In the genomic region with DNA sequence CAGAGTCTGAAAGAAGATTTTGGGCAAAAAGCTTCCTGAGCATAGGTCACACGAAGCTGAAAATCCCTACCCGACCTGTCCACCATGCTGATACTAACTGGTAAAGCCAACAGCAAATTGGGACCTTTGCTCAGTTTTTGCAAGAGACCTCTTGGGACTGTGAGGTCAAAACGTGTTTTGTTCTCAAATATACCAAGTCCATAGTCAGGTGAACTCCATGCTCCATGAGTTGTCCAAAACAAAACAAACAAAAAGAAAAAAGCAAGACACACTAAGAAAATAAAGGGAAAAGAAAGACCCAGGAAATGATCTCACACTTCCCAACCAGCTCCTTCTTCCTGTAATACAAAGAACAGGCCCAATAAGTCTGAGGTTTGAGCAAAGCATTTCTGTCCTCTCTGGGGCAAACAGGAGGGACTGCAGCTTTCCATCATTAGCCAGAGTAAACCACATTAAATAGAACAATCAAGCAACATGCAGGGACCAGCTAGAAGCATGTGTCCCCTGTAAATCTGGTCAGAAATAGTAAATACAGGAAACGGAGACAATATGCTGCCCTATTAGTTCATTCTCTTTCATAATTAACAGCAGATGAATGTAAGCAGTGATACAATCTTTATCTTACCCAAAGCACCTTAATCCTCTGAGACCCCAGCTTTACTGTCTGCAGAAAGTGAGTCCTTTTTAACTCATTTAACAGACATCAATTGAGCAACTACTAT, we compare ENCODE assay signal across 1 cellular context.
TF ChIP-seq lines count a peak whose summit lies in the region.

No MANE protein-coding gene starts in this region.

TF ChIP-seq in HepG2, 621 proteins besides CTCF, POLR2A, EP300 and RAD21 (continued from another document):
- TF ChIP-seq PPARG (CRISPR knock-in tag; conservative IDR thresholded peaks at IDR 0.05) (0 out of 2 replicates have a peak, but pooled peaks have one; percentile 15), GABPA (IDR thresholded peaks at IDR 0.05; ENCODE audit: low read depth, low read length) (no peak), GABPA (CRISPR knock-in tag; IDR thresholded peaks at IDR 0.05; ENCODE audit: low read depth) (peak; percentile 50; the same call in 1 of the 2 replicates), HOXA5 (CRISPR knock-in tag; IDR thresholded peaks at IDR 0.05) (no peak), HOXA3 (CRISPR knock-in tag; IDR thresholded peaks at IDR 0.05) (0 out of 2 replicates have a peak, but pooled peaks have one; percentile 18), ETV5 (CRISPR knock-in tag; IDR thresholded peaks at IDR 0.05; ENCODE audit: borderline replicate concordance) (peak; percentile 22; the same call in 1 of the 2 replicates), RXRB (CRISPR knock-in tag; IDR thresholded peaks at IDR 0.05; ENCODE audit: borderline replicate concordance) (peak; percentile 31; the same call in 1 of the 2 replicates), REXO4 (CRISPR knock-in tag; IDR thresholded peaks at IDR 0.05; ENCODE audit: borderline replicate concordance) (no peak), NR2C2 (CRISPR knock-in tag; IDR thresholded peaks at IDR 0.05; ENCODE audit: borderline replicate concordance) (peak; percentile 54; the same call in 1 of the 2 replicates), TSC22D2 (CRISPR knock-in tag; IDR thresholded peaks at IDR 0.05; ENCODE audit: borderline replicate concordance) (no peak), ZNF124 (CRISPR knock-in tag; IDR thresholded peaks at IDR 0.05) (0 out of 2 replicates have a peak, but pooled peaks have one; percentile 39), ZFP62 (CRISPR knock-in tag; IDR thresholded peaks at IDR 0.05) (no peak)
- TF ChIP-seq, protein P1, sequence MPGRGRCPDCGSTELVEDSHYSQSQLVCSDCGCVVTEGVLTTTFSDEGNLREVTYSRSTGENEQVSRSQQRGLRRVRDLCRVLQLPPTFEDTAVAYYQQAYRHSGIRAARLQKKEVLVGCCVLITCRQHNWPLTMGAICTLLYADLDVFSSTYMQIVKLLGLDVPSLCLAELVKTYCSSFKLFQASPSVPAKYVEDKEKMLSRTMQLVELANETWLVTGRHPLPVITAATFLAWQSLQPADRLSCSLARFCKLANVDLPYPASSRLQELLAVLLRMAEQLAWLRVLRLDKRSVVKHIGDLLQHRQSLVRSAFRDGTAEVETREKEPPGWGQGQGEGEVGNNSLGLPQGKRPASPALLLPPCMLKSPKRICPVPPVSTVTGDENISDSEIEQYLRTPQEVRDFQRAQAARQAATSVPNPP (CRISPR knock-in tag; IDR thresholded peaks at IDR 0.05): no peak
- TF ChIP-seq, protein P2, sequence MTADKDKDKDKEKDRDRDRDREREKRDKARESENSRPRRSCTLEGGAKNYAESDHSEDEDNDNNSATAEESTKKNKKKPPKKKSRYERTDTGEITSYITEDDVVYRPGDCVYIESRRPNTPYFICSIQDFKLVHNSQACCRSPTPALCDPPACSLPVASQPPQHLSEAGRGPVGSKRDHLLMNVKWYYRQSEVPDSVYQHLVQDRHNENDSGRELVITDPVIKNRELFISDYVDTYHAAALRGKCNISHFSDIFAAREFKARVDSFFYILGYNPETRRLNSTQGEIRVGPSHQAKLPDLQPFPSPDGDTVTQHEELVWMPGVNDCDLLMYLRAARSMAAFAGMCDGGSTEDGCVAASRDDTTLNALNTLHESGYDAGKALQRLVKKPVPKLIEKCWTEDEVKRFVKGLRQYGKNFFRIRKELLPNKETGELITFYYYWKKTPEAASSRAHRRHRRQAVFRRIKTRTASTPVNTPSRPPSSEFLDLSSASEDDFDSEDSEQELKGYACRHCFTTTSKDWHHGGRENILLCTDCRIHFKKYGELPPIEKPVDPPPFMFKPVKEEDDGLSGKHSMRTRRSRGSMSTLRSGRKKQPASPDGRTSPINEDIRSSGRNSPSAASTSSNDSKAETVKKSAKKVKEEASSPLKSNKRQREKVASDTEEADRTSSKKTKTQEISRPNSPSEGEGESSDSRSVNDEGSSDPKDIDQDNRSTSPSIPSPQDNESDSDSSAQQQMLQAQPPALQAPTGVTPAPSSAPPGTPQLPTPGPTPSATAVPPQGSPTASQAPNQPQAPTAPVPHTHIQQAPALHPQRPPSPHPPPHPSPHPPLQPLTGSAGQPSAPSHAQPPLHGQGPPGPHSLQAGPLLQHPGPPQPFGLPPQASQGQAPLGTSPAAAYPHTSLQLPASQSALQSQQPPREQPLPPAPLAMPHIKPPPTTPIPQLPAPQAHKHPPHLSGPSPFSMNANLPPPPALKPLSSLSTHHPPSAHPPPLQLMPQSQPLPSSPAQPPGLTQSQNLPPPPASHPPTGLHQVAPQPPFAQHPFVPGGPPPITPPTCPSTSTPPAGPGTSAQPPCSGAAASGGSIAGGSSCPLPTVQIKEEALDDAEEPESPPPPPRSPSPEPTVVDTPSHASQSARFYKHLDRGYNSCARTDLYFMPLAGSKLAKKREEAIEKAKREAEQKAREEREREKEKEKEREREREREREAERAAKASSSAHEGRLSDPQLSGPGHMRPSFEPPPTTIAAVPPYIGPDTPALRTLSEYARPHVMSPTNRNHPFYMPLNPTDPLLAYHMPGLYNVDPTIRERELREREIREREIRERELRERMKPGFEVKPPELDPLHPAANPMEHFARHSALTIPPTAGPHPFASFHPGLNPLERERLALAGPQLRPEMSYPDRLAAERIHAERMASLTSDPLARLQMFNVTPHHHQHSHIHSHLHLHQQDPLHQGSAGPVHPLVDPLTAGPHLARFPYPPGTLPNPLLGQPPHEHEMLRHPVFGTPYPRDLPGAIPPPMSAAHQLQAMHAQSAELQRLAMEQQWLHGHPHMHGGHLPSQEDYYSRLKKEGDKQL (CRISPR knock-in tag; IDR thresholded peaks at IDR 0.05; ENCODE audit: low read depth): no peak
- TF ChIP-seq, protein P3, sequence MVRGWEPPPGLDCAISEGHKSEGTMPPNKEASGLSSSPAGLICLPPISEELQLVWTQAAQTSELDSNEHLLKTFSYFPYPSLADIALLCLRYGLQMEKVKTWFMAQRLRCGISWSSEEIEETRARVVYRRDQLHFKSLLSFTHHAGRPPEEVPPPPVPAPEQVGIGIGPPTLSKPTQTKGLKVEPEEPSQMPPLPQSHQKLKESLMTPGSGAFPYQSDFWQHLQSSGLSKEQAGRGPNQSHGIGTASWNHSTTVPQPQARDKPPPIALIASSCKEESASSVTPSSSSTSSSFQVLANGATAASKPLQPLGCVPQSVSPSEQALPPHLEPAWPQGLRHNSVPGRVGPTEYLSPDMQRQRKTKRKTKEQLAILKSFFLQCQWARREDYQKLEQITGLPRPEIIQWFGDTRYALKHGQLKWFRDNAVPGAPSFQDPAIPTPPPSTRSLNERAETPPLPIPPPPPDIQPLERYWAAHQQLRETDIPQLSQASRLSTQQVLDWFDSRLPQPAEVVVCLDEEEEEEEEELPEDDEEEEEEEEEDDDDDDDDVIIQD (CRISPR knock-in tag; IDR thresholded peaks at IDR 0.05; ENCODE audit: low read depth): no peak
